In the genomic region with DNA sequence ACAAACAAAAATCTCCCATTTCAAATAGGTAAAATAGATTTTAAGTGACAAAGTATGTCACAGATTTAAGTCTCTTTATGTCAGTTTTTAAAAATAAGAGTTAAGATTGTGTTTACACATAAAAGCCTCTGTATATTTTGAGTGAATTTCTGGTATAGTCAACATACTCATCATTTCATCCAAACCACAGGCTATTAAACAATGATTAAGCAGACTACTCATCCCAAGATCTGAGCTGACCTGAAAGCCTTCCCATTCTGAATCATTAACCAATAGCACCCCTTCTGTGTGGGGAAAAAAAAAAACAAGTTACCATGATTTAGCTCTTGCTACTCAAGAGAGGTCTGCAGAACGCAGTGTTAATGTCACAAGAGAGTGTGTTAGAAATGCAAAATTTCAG, we compare ENCODE assay signal across 22 cellular contexts.
A peak's percentile ranks its signal among the peaks of the same experiment; 100 is the strongest.
DNase-seq lines count a peak whose midpoint lies in the region; ATAC-seq and TF ChIP-seq lines count a peak whose summit lies in the region.
"Had no signal": no experiment of that assay in that cellular context is flagged by ENCODE, and none has a peak within 500 bp of the region (broad histone marks: within the 10 kb centered on the region; RNA-seq: fewer than 3 reads in every experiment).

No MANE protein-coding gene starts in this region.

- no peak for TF ChIP-seq CTCF in HFF-Myc (IDR thresholded peaks at IDR 0.05; ENCODE audit: low read depth, low read length, missing control alignments)

- ATAC-seq in GM21619 (IDR thresholded peaks at IDR 0.05; ENCODE audit: unreplicated experiment) (no peak), HG03095 (IDR thresholded peaks at IDR 0.05; ENCODE audit: unreplicated experiment) (no peak)
- ATAC-seq: left ventricle myocardium superior, pancreas, upper lobe of right lung had no signal

- peak; percentile 27 for DNase-seq in AG08396 (ENCODE audit: low spot score)
- DNase-seq in HFF-Myc (ENCODE audit: extremely low read depth, low read depth): peak; percentile 14
- DNase-seq in amniotic epithelial cell (ENCODE audit: low read depth): peak; percentile 73
- DNase-seq in iris pigment epithelial cell (ENCODE audit: low read depth): peak; percentile 25
- DNase-seq in cerebellar nuclear complex (lab: John Stamatoyannopoulos, UW): no peak
- no peak for DNase-seq in G401 (ENCODE audit: low spot score)
- DNase-seq: activated B cell treated with CpG ODN at 0.5 μM for 24 hours; activated gamma-delta T cell; aorta; DMS 273 treated with DMSO at 0.1 percent for 48 hours; esophagus squamous epithelium; H7; left ventricle myocardium superior; NCI-H2107; NCI-H69; pancreas; Peyer's patch; small intestine; stimulated activated naive CD4-positive, alpha-beta T cell; upper lobe of right lung had no signal

- no peak overlapping the region for H3K4me3 ChIP-seq in HFF-Myc (replicated peaks; ENCODE audit: low read depth, low read length)
- H3K4me3 ChIP-seq: esophagus squamous epithelium, pancreas, Peyer's patch, upper lobe of right lung had no signal

- in situ Hi-C loops in G401 (cut with HindIII; ENCODE audit: low sequenced_read_pairs): no loop called here

Comparison
In these comparisons a context has a peak if more than half of its experiments do, and no peak if none do; other contexts are left out.
1. DNase-seq: peak in AG08396 (single experiment), HFF-Myc (single experiment), amniotic epithelial cell (single experiment) and iris pigment epithelial cell (single experiment); none in cerebellar nuclear complex (0 of 2) and G401 (single experiment).